Comparison of ENCODE assay signal across 10 cellular contexts in genomic region chr10:79138449-79139123, GRCh38.
DNase-seq lines count a peak whose midpoint lies in the region; ATAC-seq, FAIRE-seq and TF ChIP-seq lines count a peak whose summit lies in the region.
"Had no signal": no experiment of that assay in that cellular context is flagged by ENCODE, and none has a peak within 500 bp of the region (broad histone marks: within the 10 kb centered on the region; RNA-seq: fewer than 3 reads in every experiment).

No MANE protein-coding gene starts in this region.

- H3K9ac ChIP-seq in liver (ENCODE audit: low read depth in 1 of 2, low read length in 2 of 2), result no peak overlapping the region
- no peak overlapping the region for H3K9ac ChIP-seq in HepG2 (ENCODE audit: insufficient read depth, low read depth, low read length)
- H3K9ac ChIP-seq in neural progenitor cell, result no peak overlapping the region

- no peak for ATAC-seq in HepG2

- no peak for FAIRE-seq in HepG2 (lab: Jason Lieb, UNC)
- FAIRE-seq in urothelium cell line (lab: Jason Lieb, UNC), result no peak

- H3K27ac ChIP-seq in liver (ENCODE audit: low read depth in 1 of 2, low read length in 2 of 2) (peak overlapping the region; percentile 16 to 55), HepG2 (ENCODE audit: extremely low read length, insufficient read depth, low read length) (no peak overlapping the region), dorsolateral prefrontal cortex (peak overlapping the region in 43 of 59 donors; percentile 23 to 78 (median 57)), neural progenitor cell (no peak overlapping the region), vagina (peak overlapping the region; percentile 88)

- CTCF ChIA-PET in HepG2 (lab: Yijun Ruan, JAX; ENCODE audit: low intra/inter-chr PET ratio, low total read pairs), result no interaction called here

- no peaks in the 10 kb centered on the region for H3K27me3 ChIP-seq in liver (ENCODE audit: control insufficient read depth in 4 of 4, insufficient read depth in 4 of 4, low read length in 3 of 4)
- H3K27me3 ChIP-seq in HepG2 (ENCODE audit: control insufficient read depth in 1 of 2, insufficient read depth in 2 of 2, low read length in 2 of 2), result no peaks in the 10 kb centered on the region
- H3K27me3 ChIP-seq in dorsolateral prefrontal cortex, result no peaks in the 10 kb centered on the region
- H3K27me3 ChIP-seq in neural progenitor cell, result no peaks in the 10 kb centered on the region
- H3K27me3 ChIP-seq in vagina, result no peaks in the 10 kb centered on the region

- BruUV-seq in HepG2 (replicated peaks; lab: Mats Ljungman, UMichigan), result no TSS peak

- DNase-seq in HepG2 (ENCODE audit: low spot score), result no peak
- no peak for DNase-seq in dorsolateral prefrontal cortex
- DNase-seq in neural progenitor cell (ENCODE audit: low spot score), result no peak
- no peak for DNase-seq in vagina (ENCODE audit: extremely low spot score in 2 of 2)
- no peak for DNase-seq in urothelium cell line (ENCODE audit: low spot score)
- DNase-seq in NCI-H128 (lab: John Stamatoyannopoulos, UW; ENCODE audit: unreplicated experiment), result no peak
- DNase-seq in KBM-7, result no peak
- DNase-seq: GOT3, NCI-H1694 treated with DMSO at 0.1 percent for 48 hours had no signal

- no peak overlapping the region for H3K4me2 ChIP-seq in HepG2 (ENCODE audit: low read depth, low read length)
- peak overlapping the region; percentile 35 for H3K4me2 ChIP-seq in neural progenitor cell

- H3K79me2 ChIP-seq in HepG2 (ENCODE audit: insufficient read depth, low read length) (peaks cover 24% of the 10 kb centered on the region), neural progenitor cell (ENCODE audit: low read depth) (peaks cover 8% of the 10 kb centered on the region)

- H3K9me3 Mint-ChIP-seq in neural progenitor cell, result no peaks in the 10 kb centered on the region

- no peak overlapping the region for H3K4me3 Mint-ChIP-seq in neural progenitor cell

- TF ChIP-seq RAD21 in liver (IDR thresholded peaks at IDR 0.05), result no peak
- no peak for TF ChIP-seq RAD21 in HepG2 (CRISPR knock-in tag; IDR thresholded peaks at IDR 0.05)

- TF ChIP-seq POLR2A in HepG2 (IDR thresholded peaks at IDR 0.05; ENCODE audit: insufficient read depth in 1 of 2, low read depth in 2 of 2, low read length in 2 of 2) (no peak), vagina (IDR thresholded peaks at IDR 0.05) (no peak)

- H3K4me3 ChIP-seq in liver (ENCODE audit: low read depth in 1 of 3, low read length in 3 of 3), result no peak overlapping the region
- no peak overlapping the region for H3K4me3 ChIP-seq in HepG2 (replicated peaks in 1 of 3; ENCODE audit: insufficient read depth in 1 of 3, low read depth in 2 of 3, low read length in 3 of 3)
- H3K4me3 ChIP-seq in dorsolateral prefrontal cortex, result no peak overlapping the region
- no peak overlapping the region for H3K4me3 ChIP-seq in neural progenitor cell
- H3K4me3 ChIP-seq in vagina, result no peak overlapping the region

- intact Hi-C loops in HepG2 (cut with micrococcal nuclease; ENCODE audit: unreplicated experiment), result no loop called here
- intact Hi-C loops in dorsolateral prefrontal cortex (cut with DNase I), result no loop called here
- intact Hi-C loops in vagina (cut with DNase I), result no loop called here

- no peak overlapping the region for H2AFZ ChIP-seq in HepG2 (ENCODE audit: low read length)
- H2AFZ ChIP-seq in neural progenitor cell (replicated peaks), result no peak overlapping the region

- 86% methylated on average over 5 of the region's 5 CpGs for WGBS in liver
- 92% methylated on average over 5 of the region's 5 CpGs for WGBS in HepG2 (ENCODE audit: low lambda C conversion rate)

- H3F3A ChIP-seq in neural progenitor cell (ENCODE audit: low read depth), result peaks cover 3% of the 10 kb centered on the region

- in situ Hi-C loops in HepG2 (cut with HindIII; ENCODE audit: extremely low pct_ligation_motif_present, low pct_unique_long_range_greater_than_20kb), result no loop called here
- in situ Hi-C loops in KBM-7 (cut with MboI; ENCODE audit: low pct_unique_long_range_greater_than_20kb, low sequenced_read_pairs), result no loop called here

- POLR2A ChIA-PET in HepG2 (lab: Yijun Ruan, JAX), result no interaction called here

- TF ChIP-seq CTCF in liver (IDR thresholded peaks at IDR 0.05; ENCODE audit: low read depth, low read length, missing input control) (no peak), HepG2 (CRISPR knock-in tag; IDR thresholded peaks at IDR 0.05) (no peak), dorsolateral prefrontal cortex (IDR thresholded peaks at IDR 0.05 in 54 of 56, conservative IDR thresholded peaks at IDR 0.05 in 2 of 56; ENCODE audit: low read depth in 1 of 56, partially characterized antibody in 56 of 56) (no peak), neural progenitor cell (IDR thresholded peaks at IDR 0.05) (no peak), vagina (IDR thresholded peaks at IDR 0.05) (no peak)

- peaks cover 14% of the 10 kb centered on the region; the same call in 1 of the 2 replicates for H4K20me1 ChIP-seq in HepG2 (ENCODE audit: insufficient read depth, low read length)
- H4K20me1 ChIP-seq in neural progenitor cell (ENCODE audit: low read depth), result peaks cover 97% of the 10 kb centered on the region

- H3K9me3 ChIP-seq in liver (ENCODE audit: control insufficient read depth in 4 of 4, low read length in 3 of 4) (no peaks in the 10 kb centered on the region), HepG2 (ENCODE audit: low read length) (no peaks in the 10 kb centered on the region), neural progenitor cell (ENCODE audit: low read depth) (no peaks in the 10 kb centered on the region), vagina (no peaks in the 10 kb centered on the region)

- H3K27ac Mint-ChIP-seq in neural progenitor cell, result peak overlapping the region; percentile 72

- peaks cover 0 to 7% (median 3%) of the 10 kb centered on the region in 4 donors for H3K4me1 ChIP-seq in liver (ENCODE audit: control insufficient read depth in 4 of 4, insufficient read depth in 4 of 4, low read length in 3 of 4)
- peaks cover 28% of the 10 kb centered on the region for H3K4me1 ChIP-seq in HepG2 (ENCODE audit: insufficient read depth, low read length)
- peaks cover 38% of the 10 kb centered on the region for H3K4me1 ChIP-seq in neural progenitor cell
- peaks cover 95% of the 10 kb centered on the region for H3K4me1 ChIP-seq in vagina

- TF ChIP-seq EP300 in HepG2 (IDR thresholded peaks at IDR 0.05; ENCODE audit: low read depth in 2 of 2, low read length in 2 of 2) (no peak), HepG2 (CRISPR knock-in tag; IDR thresholded peaks at IDR 0.05; ENCODE audit: borderline replicate concordance) (no peak)

- H3K36me3 ChIP-seq in liver (ENCODE audit: control insufficient read depth in 4 of 4, insufficient read depth in 3 of 4, low read depth in 1 of 4, low read length in 3 of 4) (peaks cover 0 to 11% (median 6%) of the 10 kb centered on the region in 4 donors), HepG2 (replicated peaks in 1 of 2; ENCODE audit: control insufficient read depth in 1 of 2, insufficient read depth in 2 of 2, low read length in 2 of 2) (peaks cover 43 to 88% of the 10 kb centered on the region in 2 experiments), neural progenitor cell (no peaks in the 10 kb centered on the region), vagina (peaks cover 0 to 20% of the 10 kb centered on the region in 2 donors)

- H3K36me3 Mint-ChIP-seq in neural progenitor cell, result peaks cover 19% of the 10 kb centered on the region

- peaks cover 2% of the 10 kb centered on the region for H3K27me3 Mint-ChIP-seq in neural progenitor cell (ENCODE audit: insufficient read depth, low read depth)

- peaks cover 85% of the 10 kb centered on the region for H3K4me1 Mint-ChIP-seq in neural progenitor cell

TF ChIP-seq in liver, 16 proteins besides CTCF, POLR2A, EP300 and RAD21 (continues in another document):
- TF ChIP-seq RXRA (IDR thresholded peaks at IDR 0.05) (no peak), JUND (IDR thresholded peaks at IDR 0.05) (no peak)

TF ChIP-seq in HepG2, 621 proteins besides CTCF, POLR2A, EP300 and RAD21:
- TF ChIP-seq KMT2B (CRISPR knock-in tag; IDR thresholded peaks at IDR 0.05) (no peak), ZKSCAN5 (CRISPR knock-in tag; IDR thresholded peaks at IDR 0.05) (no peak), HNF4G (IDR thresholded peaks at IDR 0.05; ENCODE audit: borderline replicate concordance, low read depth, low read length) (no peak), HNF4G (CRISPR knock-in tag; IDR thresholded peaks at IDR 0.05; ENCODE audit: borderline replicate concordance, low read depth) (no peak), SNAI1 (CRISPR knock-in tag; IDR thresholded peaks at IDR 0.05; ENCODE audit: borderline replicate concordance) (no peak), DNMT3B (CRISPR knock-in tag; conservative IDR thresholded peaks at IDR 0.05) (no peak), BCL6 (CRISPR knock-in tag; IDR thresholded peaks at IDR 0.05) (no peak), ZKSCAN1 (IDR thresholded peaks at IDR 0.05; ENCODE audit: low read length) (no peak)

Comparison
In these comparisons a context has a peak if more than half of its experiments do, and no peak if none do; other contexts are left out.
1. H3K27ac ChIP-seq: peak in liver (2 of 2), dorsolateral prefrontal cortex (43 of 59) and vagina (single experiment); none in HepG2 (single experiment) and neural progenitor cell (single experiment).